8 cellular contexts compared by ENCODE assay signal in the genomic region with DNA sequence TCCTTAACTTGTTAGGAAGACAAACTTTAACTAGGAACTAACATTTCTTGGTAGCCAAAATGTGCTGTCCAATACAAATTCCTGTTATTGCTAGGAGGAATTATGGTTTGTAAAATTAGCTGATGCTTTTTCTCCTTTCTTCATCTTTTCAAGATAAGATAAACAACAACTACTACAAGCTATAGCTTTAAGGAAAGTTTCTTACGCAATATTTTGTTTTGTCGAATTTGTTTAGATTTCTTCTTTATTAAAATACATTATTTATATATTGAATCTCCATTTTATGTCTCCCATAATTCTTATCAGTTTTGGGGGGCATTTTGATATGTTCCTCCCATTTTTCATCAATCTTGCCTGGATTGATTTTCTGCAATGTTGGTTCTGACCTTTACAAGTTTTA.
"Had no signal": no experiment of that assay in that cellular context is flagged by ENCODE, and none has a peak within 500 bp of the region (broad histone marks: within the 10 kb centered on the region; RNA-seq: fewer than 3 reads in every experiment).

No MANE protein-coding gene starts in this region.

- FAIRE-seq: G401.6, GM12878, GM12891, GM12892, GM18507, GM19239 had no signal

- ATAC-seq: GM12878 had no signal

- DNase-seq: GDM1, GF-D8 had no signal

- H3K4me3 ChIP-seq: GM12878 had no signal
